In the genomic region with DNA sequence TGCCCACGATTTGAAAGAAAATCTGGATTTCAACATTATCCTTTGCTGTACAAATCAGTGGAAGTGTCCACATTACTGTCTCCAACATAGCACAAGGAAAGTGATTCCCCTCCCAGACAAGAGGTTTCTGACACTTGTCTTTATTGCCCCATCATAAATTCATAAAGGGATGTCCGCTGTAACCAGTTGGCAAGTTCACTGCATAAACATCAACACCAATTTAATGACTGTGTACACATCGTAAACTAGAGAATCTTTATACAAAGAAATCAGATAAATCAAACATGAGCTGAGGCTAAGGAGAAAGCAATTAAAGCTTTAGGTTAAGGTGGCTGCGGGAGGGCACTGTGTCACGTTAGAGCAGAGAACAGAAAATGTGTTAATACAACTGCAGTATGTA, we compare ENCODE assay signal across 21 cellular contexts.
DNase-seq lines count a peak whose midpoint lies in the region; ATAC-seq and TF ChIP-seq lines count a peak whose summit lies in the region.
"Had no signal": no experiment of that assay in that cellular context is flagged by ENCODE, and none has a peak within 500 bp of the region (broad histone marks: within the 10 kb centered on the region; RNA-seq: fewer than 3 reads in every experiment).

No MANE protein-coding gene starts in this region.

- no peaks in the 10 kb centered on the region for H3K9me3 Mint-ChIP-seq in Caco-2 (ENCODE audit: unreplicated experiment)
- H3K9me3 Mint-ChIP-seq in activated naive CD8-positive, alpha-beta T cell treated with anti-CD3 and anti-CD28 coated beads, Interleukin-2, amount 50 U/mL, for 24 hours, result no peaks in the 10 kb centered on the region
- H3K9me3 Mint-ChIP-seq: activated naive CD8-positive, alpha-beta T cell treated with anti-CD3 and anti-CD28 coated beads, Interleukin-2, amount 10 ng/mL, durations not matched to agents 7 days and 5 days; effector memory CD8-positive, alpha-beta T cell; stimulated activated effector memory CD8-positive, alpha-beta T cell treated with anti-CD3 and anti-CD28 coated beads, Interleukin-12 subunit alpha, Interleukin-12 subunit beta, amount 100 ng/mL, for 72 hours had no signal

- no peaks in the 10 kb centered on the region for H3K9me3 ChIP-seq in Caco-2
- H3K9me3 ChIP-seq in testis, result no peaks in the 10 kb centered on the region
- H3K9me3 ChIP-seq: BLaER1 treated with 17β-estradiol and CSF1 and Interleukin-3, amounts not matched to agents 10 nM and 100 nM; esophagus squamous epithelium; suprapubic skin had no signal

- 81 to 84% methylated on average over 5 of the region's 5 CpGs for WGBS in testis, 2 donors

- H3K36me3 ChIP-seq in Caco-2 (ENCODE audit: control insufficient read depth, insufficient read depth, low read length), result no peaks in the 10 kb centered on the region
- no peaks in the 10 kb centered on the region for H3K36me3 ChIP-seq in testis (ENCODE audit: low read depth, missing control alignments)
- H3K36me3 ChIP-seq: BLaER1 treated with 17β-estradiol and CSF1 and Interleukin-3, amounts not matched to agents 10 nM and 100 nM; esophagus squamous epithelium; suprapubic skin had no signal

- H3K4me3 ChIP-seq in Caco-2 (ENCODE audit: low read depth, low read length), result no peak overlapping the region
- no peak overlapping the region for H3K4me3 ChIP-seq in testis
- H3K4me3 ChIP-seq: BLaER1 treated with 17β-estradiol and CSF1 and Interleukin-3, amounts not matched to agents 10 nM and 100 nM; esophagus squamous epithelium; PC-9; suprapubic skin had no signal

- peaks cover 7% of the 10 kb centered on the region for H3K4me1 Mint-ChIP-seq in Caco-2 (ENCODE audit: low read depth, unreplicated experiment)
- no peaks in the 10 kb centered on the region for H3K4me1 Mint-ChIP-seq in activated naive CD8-positive, alpha-beta T cell treated with anti-CD3 and anti-CD28 coated beads, Interleukin-2, amount 50 U/mL, for 24 hours
- H3K4me1 Mint-ChIP-seq: activated naive CD8-positive, alpha-beta T cell treated with anti-CD3 and anti-CD28 coated beads, Interleukin-2, amount 10 ng/mL, durations not matched to agents 7 days and 5 days; stimulated activated effector memory CD8-positive, alpha-beta T cell treated with anti-CD3 and anti-CD28 coated beads, Interleukin-12 subunit alpha, Interleukin-12 subunit beta, amount 100 ng/mL, for 72 hours had no signal

- intact Hi-C loops in Caco-2 (cut with micrococcal nuclease; ENCODE audit: unreplicated experiment), result loop anchor here (5.0 to 10.0 kb wide), 3 partner anchors 88 to 176 kb away; no protein-coding TSS in a partner anchor
- intact Hi-C loops in testis (cut with DNase I; ENCODE audit: low total_unique reads), result no loop called here

- ATAC-seq in HG03045 (IDR thresholded peaks at IDR 0.05; ENCODE audit: unreplicated experiment) (no peak), GM21825 (IDR thresholded peaks at IDR 0.05; ENCODE audit: unreplicated experiment) (no peak)
- no peak for ATAC-seq in activated naive CD8-positive, alpha-beta T cell treated with anti-CD3 and anti-CD28 coated beads, Interleukin-2, amount 50 U/mL, for 24 hours
- ATAC-seq: effector memory CD8-positive, alpha-beta T cell; left lobe of liver; stimulated activated effector memory CD8-positive, alpha-beta T cell treated with anti-CD3 and anti-CD28 coated beads, Interleukin-12 subunit alpha, Interleukin-12 subunit beta, amount 100 ng/mL, for 72 hours had no signal

- H3K27me3 ChIP-seq in Caco-2 (replicated peaks; ENCODE audit: control insufficient read depth, insufficient read depth, low read length) (no peaks in the 10 kb centered on the region; the same call in 1 of the 2 replicates), testis (no peaks in the 10 kb centered on the region)
- H3K27me3 ChIP-seq: BLaER1 treated with 17β-estradiol and CSF1 and Interleukin-3, amounts not matched to agents 10 nM and 100 nM; esophagus squamous epithelium; suprapubic skin had no signal

- POLR2A ChIA-PET in Caco-2 (lab: Charles Lee), result no interaction called here

- peaks cover 4% of the 10 kb centered on the region; the same call in 1 of the 2 replicates for H3K4me1 ChIP-seq in Caco-2
- H3K4me1 ChIP-seq in testis, result no peaks in the 10 kb centered on the region
- H3K4me1 ChIP-seq: BLaER1 treated with 17β-estradiol and CSF1 and Interleukin-3, amounts not matched to agents 10 nM and 100 nM; suprapubic skin had no signal

- H3K27ac Mint-ChIP-seq in Caco-2 (ENCODE audit: unreplicated experiment), result peak overlapping the region; percentile 48
- no peak overlapping the region for H3K27ac Mint-ChIP-seq in activated naive CD8-positive, alpha-beta T cell treated with anti-CD3 and anti-CD28 coated beads, Interleukin-2, amount 50 U/mL, for 24 hours
- H3K27ac Mint-ChIP-seq: activated naive CD8-positive, alpha-beta T cell treated with anti-CD3 and anti-CD28 coated beads, Interleukin-2, amount 10 ng/mL, durations not matched to agents 7 days and 5 days; effector memory CD8-positive, alpha-beta T cell; stimulated activated effector memory CD8-positive, alpha-beta T cell treated with anti-CD3 and anti-CD28 coated beads, Interleukin-12 subunit alpha, Interleukin-12 subunit beta, amount 100 ng/mL, for 72 hours had no signal

- H3K27me3 Mint-ChIP-seq in Caco-2 (ENCODE audit: insufficient read depth, unreplicated experiment), result peaks cover 4% of the 10 kb centered on the region
- no peaks in the 10 kb centered on the region for H3K27me3 Mint-ChIP-seq in activated naive CD8-positive, alpha-beta T cell treated with anti-CD3 and anti-CD28 coated beads, Interleukin-2, amount 50 U/mL, for 24 hours
- H3K27me3 Mint-ChIP-seq: activated naive CD8-positive, alpha-beta T cell treated with anti-CD3 and anti-CD28 coated beads, Interleukin-2, amount 10 ng/mL, durations not matched to agents 7 days and 5 days; effector memory CD8-positive, alpha-beta T cell had no signal

- H3K36me3 Mint-ChIP-seq in Caco-2 (ENCODE audit: insufficient read depth, unreplicated experiment), result peaks cover 8% of the 10 kb centered on the region
- no peaks in the 10 kb centered on the region for H3K36me3 Mint-ChIP-seq in activated naive CD8-positive, alpha-beta T cell treated with anti-CD3 and anti-CD28 coated beads, Interleukin-2, amount 50 U/mL, for 24 hours (ENCODE audit: low read depth)
- H3K36me3 Mint-ChIP-seq: activated naive CD8-positive, alpha-beta T cell treated with anti-CD3 and anti-CD28 coated beads, Interleukin-2, amount 10 ng/mL, durations not matched to agents 7 days and 5 days; stimulated activated effector memory CD8-positive, alpha-beta T cell treated with anti-CD3 and anti-CD28 coated beads, Interleukin-12 subunit alpha, Interleukin-12 subunit beta, amount 100 ng/mL, for 72 hours had no signal

- no peak for TF ChIP-seq POLR2A in testis (IDR thresholded peaks at IDR 0.05)

- no peak for TF ChIP-seq CTCF in Caco-2 (IDR thresholded peaks at IDR 0.05; ENCODE audit: insufficient read depth in 1 of 2, low read depth in 1 of 2, low read length in 1 of 2, severe bottlenecking in 1 of 2, unreplicated experiment in 1 of 2)
- no peak for TF ChIP-seq CTCF in testis (IDR thresholded peaks at IDR 0.05)

- no peak overlapping the region for H3K27ac ChIP-seq in testis
- H3K27ac ChIP-seq: BLaER1 treated with 17β-estradiol and CSF1 and Interleukin-3, amounts not matched to agents 10 nM and 100 nM; esophagus squamous epithelium; PC-9; suprapubic skin; VCaP had no signal

- DNase-seq in Caco-2 (peak; percentile 43 to 47), NCI-H1092 treated with DMSO at 0.1 percent for 48 hours (lab: John Stamatoyannopoulos, UW) (peak; percentile 59), NCI-H2196 treated with DMSO at 0.1 percent for 48 hours (lab: John Stamatoyannopoulos, UW; ENCODE audit: unreplicated experiment) (peak; percentile 12), SHP77 (lab: John Stamatoyannopoulos, UW) (peak; percentile 79 to 92), testis (no peak)
- DNase-seq in activated naive CD8-positive, alpha-beta T cell treated with anti-CD3 and anti-CD28 coated beads, Interleukin-2, amount 50 U/mL, for 24 hours, result no peak
- DNase-seq: activated CD8-positive, alpha-beta memory T cell treated with anti-CD3 and anti-CD28 coated beads, Interleukin-2, amount 50 U/mL, for 48 hours; activated naive CD8-positive, alpha-beta T cell treated with anti-CD3 and anti-CD28 coated beads, Interleukin-2, amount 10 ng/mL, durations not matched to agents 7 days and 5 days; effector memory CD8-positive, alpha-beta T cell; esophagus squamous epithelium; KG1; NCI-H82; PC-9; T-helper 1 cell had no signal

- BruUV-seq in Caco-2 (replicated peaks; lab: Mats Ljungman, UMichigan), result no TSS peak

- no peak overlapping the region for H3K4me3 Mint-ChIP-seq in Caco-2 (ENCODE audit: unreplicated experiment)
- H3K4me3 Mint-ChIP-seq in activated naive CD8-positive, alpha-beta T cell treated with anti-CD3 and anti-CD28 coated beads, Interleukin-2, amount 50 U/mL, for 24 hours, result no peak overlapping the region
- H3K4me3 Mint-ChIP-seq: activated naive CD8-positive, alpha-beta T cell treated with anti-CD3 and anti-CD28 coated beads, Interleukin-2, amount 10 ng/mL, durations not matched to agents 7 days and 5 days; effector memory CD8-positive, alpha-beta T cell; stimulated activated effector memory CD8-positive, alpha-beta T cell treated with anti-CD3 and anti-CD28 coated beads, Interleukin-12 subunit alpha, Interleukin-12 subunit beta, amount 100 ng/mL, for 72 hours had no signal

- CTCF ChIA-PET in Caco-2 (lab: Charles Lee), result interaction anchor here (1.2 kb wide), 1 partner anchor 66 kb away, joined by 3 read pairs; no protein-coding TSS in a partner anchor

Comparison
In these comparisons a context has a peak if more than half of its experiments do, and no peak if none do; other contexts are left out.
1. DNase-seq: peak in Caco-2 (2 of 2), NCI-H1092 treated with DMSO at 0.1 percent for 48 hours (single experiment), NCI-H2196 treated with DMSO at 0.1 percent for 48 hours (single experiment) and SHP77 (2 of 2); none in testis (single experiment) and activated naive CD8-positive, alpha-beta T cell treated with anti-CD3 and anti-CD28 coated beads, Interleukin-2, amount 50 U/mL, for 24 hours (single experiment).